In the genomic region with DNA sequence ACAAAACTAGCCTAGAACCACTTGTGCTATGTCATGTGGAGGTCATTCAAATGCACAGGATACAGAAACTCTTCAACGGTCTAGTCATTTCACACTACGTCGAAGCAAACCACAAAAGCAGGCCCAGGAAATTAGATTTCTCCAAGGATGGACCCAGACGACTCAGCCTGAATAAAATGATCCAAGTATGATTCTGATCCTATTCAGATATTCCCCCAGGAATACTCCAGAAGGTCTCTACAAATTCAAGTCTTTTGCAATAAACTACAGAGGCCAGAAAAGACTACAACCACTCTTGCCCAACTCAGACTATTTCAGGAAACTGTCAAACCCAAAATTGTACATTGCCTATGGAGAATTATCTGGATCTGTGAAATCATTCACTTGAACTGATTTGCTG, we compare ENCODE assay signal across 22 cellular contexts.
DNase-seq lines count a peak whose midpoint lies in the region; ATAC-seq, FAIRE-seq and TF ChIP-seq lines count a peak whose summit lies in the region.
"Had no signal": no experiment of that assay in that cellular context is flagged by ENCODE, and none has a peak within 500 bp of the region (broad histone marks: within the 10 kb centered on the region; RNA-seq: fewer than 3 reads in every experiment).

No MANE protein-coding gene starts in this region.

- H3K9me3 ChIP-seq in SJSA1 (replicated peaks) = no peaks in the 10 kb centered on the region
- H3K9me3 ChIP-seq in K562 (replicated peaks; ENCODE audit: control insufficient read depth, insufficient read depth, low read depth, low read length) = no peaks in the 10 kb centered on the region
- H3K9me3 ChIP-seq in HAP-1 = no peaks in the 10 kb centered on the region

- no peak overlapping the region for H3K27ac Mint-ChIP-seq in GM23338
- H3K27ac Mint-ChIP-seq: CD8-positive, alpha-beta T cell; H9 had no signal

- H3K4me3 Mint-ChIP-seq in GM23338 = no peak overlapping the region
- H3K4me3 Mint-ChIP-seq: CD8-positive, alpha-beta T cell; H9 had no signal

- no peaks in the 10 kb centered on the region for H3F3A ChIP-seq in GM23338 (replicated peaks; ENCODE audit: low read depth)

- H3K9ac ChIP-seq in K562 (ENCODE audit: insufficient read depth in 1 of 2, low read depth in 2 of 2, low read length in 2 of 2) = no peak overlapping the region
- H3K9ac ChIP-seq: KMS-11 had no signal

- ATAC-seq in K562 = no peak
- ATAC-seq in GM23338 = no peak
- no peak for ATAC-seq in GM18861 (IDR thresholded peaks at IDR 0.05; ENCODE audit: unreplicated experiment)
- ATAC-seq: CD8-positive, alpha-beta T cell; Panc1 had no signal

- no peaks in the 10 kb centered on the region for H3K9me1 ChIP-seq in K562 (ENCODE audit: control insufficient read depth, insufficient read depth, low read length)

- H3K9me2 ChIP-seq in GM23338 (ENCODE audit: insufficient read depth) = peaks cover 5% of the 10 kb centered on the region; the same call in 1 of the 2 replicates

- peaks cover 2% of the 10 kb centered on the region for H3K27me3 Mint-ChIP-seq in GM23338 (ENCODE audit: insufficient read depth, low read depth, poor library complexity)

- TF ChIP-seq EP300 in K562 (IDR thresholded peaks at IDR 0.05; ENCODE audit: low read length) = no peak

- no peaks in the 10 kb centered on the region for H3K79me2 ChIP-seq in K562 (ENCODE audit: control insufficient read depth, insufficient read depth, low read length)
- H3K79me2 ChIP-seq in GM23338 (replicated peaks; ENCODE audit: insufficient read depth) = no peaks in the 10 kb centered on the region

- no peak for TF ChIP-seq RAD21 in K562 (CRISPR knock-in tag; conservative IDR thresholded peaks at IDR 0.05 in 1 of 2, IDR thresholded peaks at IDR 0.05 in 1 of 2)

- H2AFZ ChIP-seq in K562 (ENCODE audit: low read depth, low read length) (no peak overlapping the region), GM23338 (no peak overlapping the region)

- POLR2A ChIA-PET in K562 (lab: Yijun Ruan, JAX) = interaction anchor here (1.1 kb wide), 1 partner anchor 10 kb away, joined by 3 read pairs; no protein-coding TSS in a partner anchor

- H3K4me1 ChIP-seq in SJSA1 (replicated peaks) (peaks cover 41% of the 10 kb centered on the region), K562 (replicated peaks in 1 of 2; ENCODE audit: control insufficient read depth in 2 of 2, insufficient read depth in 2 of 2, low read length in 2 of 2) (no peaks in the 10 kb centered on the region), GM23338 (ENCODE audit: insufficient read depth) (no peaks in the 10 kb centered on the region), HAP-1 (no peaks in the 10 kb centered on the region)

- H3K36me3 Mint-ChIP-seq in GM23338 (ENCODE audit: low read depth) = no peaks in the 10 kb centered on the region
- H3K36me3 Mint-ChIP-seq: CD8-positive, alpha-beta T cell had no signal

- intact Hi-C loops in K562 (cut with micrococcal nuclease) = no loop called here

- FAIRE-seq in K562 (lab: Jason Lieb, UNC) = peak; percentile 23
- FAIRE-seq: GM12891, HTR-8/SVneo had no signal

- no peaks in the 10 kb centered on the region for H4K20me1 ChIP-seq in K562 (replicated peaks; ENCODE audit: control insufficient read depth, insufficient read depth, low read length)
- no peaks in the 10 kb centered on the region for H4K20me1 ChIP-seq in GM23338 (replicated peaks; ENCODE audit: insufficient read depth)

- in situ Hi-C loops in K562 (cut with MboI) = no loop called here
- in situ Hi-C loops in HAP-1 (cut with MboI; ENCODE audit: low sequenced_read_pairs) = loop anchor here (25.0 kb wide), 1 partner anchor 388 kb away; no protein-coding TSS in a partner anchor

- H3K27me3 ChIP-seq in SJSA1 (replicated peaks) (no peaks in the 10 kb centered on the region), K562 (ENCODE audit: control insufficient read depth in 2 of 2, insufficient read depth in 2 of 2, low read length in 2 of 2) (peaks cover 0 to 9% of the 10 kb centered on the region in 2 experiments; a peak in 2 of 5 replicates), GM23338 (ENCODE audit: insufficient read depth) (no peaks in the 10 kb centered on the region), HAP-1 (ENCODE audit: low read depth) (no peaks in the 10 kb centered on the region)

- H3K4me2 ChIP-seq in K562 (ENCODE audit: insufficient read depth, low read length) (no peak overlapping the region), GM23338 (no peak overlapping the region)
- H3K4me2 ChIP-seq: KMS-11 had no signal

- TF ChIP-seq CTCF in K562 (IDR thresholded peaks at IDR 0.05 in 2 of 3, conservative IDR thresholded peaks at IDR 0.05 in 1 of 3; ENCODE audit: insufficient read depth in 2 of 3, low read depth in 1 of 3, low read length in 3 of 3) (no peak), fibroblast of pulmonary artery (IDR thresholded peaks at IDR 0.05; ENCODE audit: low read length, missing control alignments) (no peak), GM23338 (conservative IDR thresholded peaks at IDR 0.05; ENCODE audit: low read depth in 2 of 2) (no peak)

- H3K27ac ChIP-seq in SJSA1 (0 out of 2 replicates have a peak overlapping the region, but pooled peaks have one; percentile 46), K562 (ENCODE audit: extremely low read depth, low read depth, low read length) (no peak overlapping the region), GM23338 (ENCODE audit: low read depth) (no peak overlapping the region)
- H3K27ac ChIP-seq: KMS-11 had no signal

- CTCF ChIA-PET in K562 (lab: Yijun Ruan, JAX; ENCODE audit: low intra/inter-chr PET ratio) = no interaction called here

- H3K36me3 ChIP-seq in SJSA1 = no peaks in the 10 kb centered on the region
- H3K36me3 ChIP-seq in K562 (ENCODE audit: control insufficient read depth, insufficient read depth, low read length) = no peaks in the 10 kb centered on the region
- no peaks in the 10 kb centered on the region for H3K36me3 ChIP-seq in GM23338 (ENCODE audit: insufficient read depth)
- no peaks in the 10 kb centered on the region for H3K36me3 ChIP-seq in HAP-1 (replicated peaks)

- H3K4me1 Mint-ChIP-seq in GM23338 = peaks cover 2% of the 10 kb centered on the region; the same call in 1 of the 3 replicates

- no peak overlapping the region for H3K4me3 ChIP-seq in SJSA1
- H3K4me3 ChIP-seq in K562 = no peak overlapping the region
- no peak overlapping the region for H3K4me3 ChIP-seq in fibroblast of pulmonary artery (replicated peaks; ENCODE audit: low read depth, low read length)
- H3K4me3 ChIP-seq in skeletal muscle cell (ENCODE audit: low read depth, low read length) = no peak overlapping the region
- H3K4me3 ChIP-seq in GM23338 = no peak overlapping the region
- no peak overlapping the region for H3K4me3 ChIP-seq in HAP-1

- WGBS in K562 (ENCODE audit: insufficient coverage, low coverage, missing lambda C conversion rate) = 6% methylated on average over 4 of the region's 4 CpGs

- TF ChIP-seq POLR2A in K562 (conservative IDR thresholded peaks at IDR 0.05) = no peak

- no TSS peak for BruUV-seq in K562 (replicated peaks; lab: Mats Ljungman, UMichigan)

- DNase-seq in SJSA1 (ENCODE audit: low read depth in 1 of 2, low spot score in 2 of 2) (no peak), K562 (ENCODE audit: extremely low read depth in 1 of 4, low spot score in 3 of 4) (no peak), fibroblast of pulmonary artery (ENCODE audit: low read depth) (peak; percentile 10), skeletal muscle cell (ENCODE audit: low read depth) (peak; percentile 68), GM23338 (ENCODE audit: low spot score) (no peak), HAP-1 (ENCODE audit: low spot score in 2 of 2) (no peak)
- DNase-seq: C1 segment of cervical spinal cord; CD8-positive, alpha-beta T cell; DND-41; H9; NCI-H1092 treated with DMSO at 0.1 percent for 48 hours; NCI-H1436 treated with DMSO at 0.1 percent for 48 hours; NCI-H1930; NCI-H226; NCI-H510A treated with DMSO at 0.1 percent for 48 hours; NCI-H748 treated with DMSO at 0.1 percent for 48 hours; NK-92 treated with Interleukin-12 subunit alpha and Interleukin-12 subunit beta, amount 100 ng/mL, for 24 hours had no signal

- no peaks in the 10 kb centered on the region for H3K9me3 Mint-ChIP-seq in GM23338
- H3K9me3 Mint-ChIP-seq: CD8-positive, alpha-beta T cell; H9 had no signal

TF ChIP-seq in K562, 482 proteins besides CTCF, POLR2A, EP300 and RAD21 (continues in another document):
- no peak for TF ChIP-seq GABPA (tag; conservative IDR thresholded peaks at IDR 0.05; ENCODE audit: low read depth)

TF ChIP-seq in GM23338, 12 proteins besides CTCF, POLR2A, EP300 and RAD21 (continues in another document):
- no peak for TF ChIP-seq ZNF331 (CRISPR knock-in tag; IDR thresholded peaks at IDR 0.05; ENCODE audit: low read depth)
- no peak for TF ChIP-seq EZH2 (IDR thresholded peaks at IDR 0.05; ENCODE audit: low read depth, unreplicated experiment)

Comparison
In these comparisons a context has a peak if more than half of its experiments do, and no peak if none do; other contexts are left out.
1. DNase-seq: peak in fibroblast of pulmonary artery (single experiment) and skeletal muscle cell (single experiment); none in SJSA1 (0 of 2), K562 (0 of 4), GM23338 (single experiment) and HAP-1 (0 of 2).